Comparison of ENCODE assay signal across 16 cellular contexts in the genomic region with DNA sequence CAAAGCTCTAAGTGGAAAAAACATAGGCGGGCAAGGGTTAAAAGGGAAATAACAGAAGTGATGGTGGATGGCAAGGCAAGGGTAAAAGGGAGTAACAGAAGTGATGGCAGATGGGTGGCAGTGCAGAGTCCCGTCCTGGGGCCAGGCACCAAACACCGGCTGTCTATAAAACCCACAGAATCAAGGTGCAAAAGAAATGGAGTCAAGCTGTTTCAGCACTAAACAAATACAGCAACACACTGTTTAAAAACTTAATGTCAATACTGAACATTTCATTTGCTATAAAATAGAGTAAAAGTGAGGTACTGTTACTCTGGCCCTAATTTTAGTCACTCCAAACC.
DNase-seq lines count a peak whose midpoint lies in the region; ATAC-seq and TF ChIP-seq lines count a peak whose summit lies in the region.
"Had no signal": no experiment of that assay in that cellular context is flagged by ENCODE, and none has a peak within 500 bp of the region (broad histone marks: within the 10 kb centered on the region; RNA-seq: fewer than 3 reads in every experiment).

No MANE protein-coding gene starts in this region.

- H3K27me3 ChIP-seq in ACC112 (ENCODE audit: insufficient read depth, low read length), result no peaks in the 10 kb centered on the region
- H3K27me3 ChIP-seq: sigmoid colon, uterus had no signal

- ATAC-seq in activated T-helper 17 cell treated with anti-CD3 and anti-CD28 coated beads, Interleukin-2, amount 50 U/mL, for 72 hours (replicated peaks), result no peak

- no peaks in the 10 kb centered on the region for H3K36me3 ChIP-seq in ACC112 (ENCODE audit: insufficient read depth, low read length)
- H3K36me3 ChIP-seq: lower lobe of right lung, sigmoid colon, uterus had no signal

- DNase-seq in DMS 273 (lab: John Stamatoyannopoulos, UW; ENCODE audit: unreplicated experiment), result peak; percentile 92
- no peak for DNase-seq in mesothelial cell of epicardium (ENCODE audit: low spot score in 2 of 2, unreplicated experiment in 2 of 2)
- no peak for DNase-seq in cardiac septum (ENCODE audit: low spot score)
- no peak for DNase-seq in AG08395 (ENCODE audit: low spot score)
- no peak for DNase-seq in hepatic stellate cell (ENCODE audit: low spot score)
- DNase-seq: activated CD4-positive, alpha-beta T cell treated with anti-CD3 and anti-CD28 coated beads, Interleukin-2, amount 50 U/mL, for 4 hours; effector CD4-positive, alpha-beta T cell; H9; lower lobe of right lung; NCI-H1417 treated with DMSO at 0.1 percent for 48 hours; RPMI8226; sigmoid colon; uterus had no signal

- no peaks in the 10 kb centered on the region for H3K36me3 Mint-ChIP-seq in activated T-helper 17 cell treated with anti-CD3 and anti-CD28 coated beads, Interleukin-2, amount 50 U/mL, for 72 hours (ENCODE audit: low read depth)
- H3K36me3 Mint-ChIP-seq in mesothelial cell of epicardium, result peaks cover 10% of the 10 kb centered on the region

- H3K9me3 Mint-ChIP-seq in activated T-helper 17 cell treated with anti-CD3 and anti-CD28 coated beads, Interleukin-2, amount 50 U/mL, for 72 hours, result no peaks in the 10 kb centered on the region
- peaks cover 5% of the 10 kb centered on the region for H3K9me3 Mint-ChIP-seq in mesothelial cell of epicardium
- H3K9me3 Mint-ChIP-seq: central memory CD8-positive, alpha-beta T cell; H9 had no signal

- no peak overlapping the region for H3K4me3 ChIP-seq in ACC112 (ENCODE audit: low read depth, low read length)
- H3K4me3 ChIP-seq: lower lobe of right lung, sigmoid colon, uterus had no signal

- no peaks in the 10 kb centered on the region for H3K27me3 Mint-ChIP-seq in activated T-helper 17 cell treated with anti-CD3 and anti-CD28 coated beads, Interleukin-2, amount 50 U/mL, for 72 hours
- no peaks in the 10 kb centered on the region for H3K27me3 Mint-ChIP-seq in mesothelial cell of epicardium (ENCODE audit: low read depth)
- H3K27me3 Mint-ChIP-seq: central memory CD8-positive, alpha-beta T cell had no signal

- no peaks in the 10 kb centered on the region for H3K79me2 ChIP-seq in ACC112 (ENCODE audit: control insufficient read depth, insufficient read depth, low read length, unreplicated experiment)

- H3K27ac ChIP-seq in ACC112 (ENCODE audit: low read depth, low read length), result peak overlapping the region; percentile 57
- H3K27ac ChIP-seq: lower lobe of right lung, sigmoid colon, uterus had no signal

- no peak overlapping the region for H2AFZ ChIP-seq in ACC112 (ENCODE audit: low read length, unreplicated experiment)

- no peak for TF ChIP-seq CTCF in mesothelial cell of epicardium (IDR thresholded peaks at IDR 0.05; ENCODE audit: unreplicated experiment)

- peak overlapping the region; percentile 58 for H3K27ac Mint-ChIP-seq in activated T-helper 17 cell treated with anti-CD3 and anti-CD28 coated beads, Interleukin-2, amount 50 U/mL, for 72 hours
- H3K27ac Mint-ChIP-seq in mesothelial cell of epicardium, result peak overlapping the region; percentile 22
- H3K27ac Mint-ChIP-seq: H9 had no signal

- H3K4me1 ChIP-seq in ACC112 (ENCODE audit: control insufficient read depth, insufficient read depth, low read length, unreplicated experiment), result peaks cover 9% of the 10 kb centered on the region
- H3K4me1 ChIP-seq: uterus had no signal

- H3K4me3 Mint-ChIP-seq in activated T-helper 17 cell treated with anti-CD3 and anti-CD28 coated beads, Interleukin-2, amount 50 U/mL, for 72 hours, result no peak overlapping the region
- H3K4me3 Mint-ChIP-seq in mesothelial cell of epicardium, result no peak overlapping the region
- H3K4me3 Mint-ChIP-seq: central memory CD8-positive, alpha-beta T cell; H9 had no signal

- peaks cover 18% of the 10 kb centered on the region for H3K4me1 Mint-ChIP-seq in activated T-helper 17 cell treated with anti-CD3 and anti-CD28 coated beads, Interleukin-2, amount 50 U/mL, for 72 hours
- peaks cover 5% of the 10 kb centered on the region for H3K4me1 Mint-ChIP-seq in mesothelial cell of epicardium

- intact Hi-C loops in cardiac septum (cut with DNase I), result no loop called here
